Comparison of ENCODE assay signal across 17 cellular contexts in the genomic region with DNA sequence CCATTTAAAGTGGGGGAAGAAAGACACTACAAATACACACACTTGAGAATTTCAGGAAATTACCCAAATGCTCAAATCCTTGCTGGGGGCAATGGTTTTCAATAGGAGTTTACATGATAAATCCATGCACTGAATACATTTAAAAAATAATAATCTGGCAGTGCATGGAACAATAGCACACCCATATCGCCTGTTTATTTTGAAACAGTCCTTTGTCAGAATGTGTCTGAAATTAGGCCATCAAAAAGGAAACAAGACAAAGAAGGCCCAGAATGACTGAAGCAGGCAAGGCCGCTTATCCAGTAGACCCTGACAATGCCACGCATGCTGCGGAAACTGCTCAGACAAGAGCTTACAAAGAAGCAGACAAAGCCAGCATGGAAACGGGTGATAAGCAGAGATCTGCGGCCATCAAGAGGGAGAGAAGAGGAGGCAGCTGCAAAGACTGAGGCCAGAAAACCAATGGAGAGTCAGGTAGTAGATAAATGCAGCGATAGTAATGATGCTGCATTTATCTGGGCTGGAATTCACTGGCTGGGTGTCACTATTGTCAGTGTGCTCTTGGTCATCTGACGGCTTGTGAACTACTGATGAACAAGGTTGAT.
A peak's percentile ranks its signal among the peaks of the same experiment; 100 is the strongest.
DNase-seq lines count a peak whose midpoint lies in the region; ATAC-seq and TF ChIP-seq lines count a peak whose summit lies in the region.
"Had no signal": no experiment of that assay in that cellular context is flagged by ENCODE, and none has a peak within 500 bp of the region (broad histone marks: within the 10 kb centered on the region; RNA-seq: fewer than 3 reads in every experiment).

No MANE protein-coding gene starts in this region.

- intact Hi-C loops in posterior vena cava (cut with DNase I), result no loop called here

- H3K4me1 Mint-ChIP-seq in GM23338 (peaks cover 13% of the 10 kb centered on the region), brain (peaks cover 69% of the 10 kb centered on the region)
- H3K4me1 Mint-ChIP-seq: B cell; CD4-positive, alpha-beta memory T cell had no signal

- H3K23ac ChIP-seq in trophoblast cell (ENCODE audit: low read length), result no peak overlapping the region

- H3K36me3 ChIP-seq in GM23338 (ENCODE audit: insufficient read depth) (no peaks in the 10 kb centered on the region), SJSA1 (no peaks in the 10 kb centered on the region), trophoblast cell (ENCODE audit: control insufficient read depth in 1 of 2, insufficient read depth in 2 of 2, low read length in 2 of 2) (no peaks in the 10 kb centered on the region)

- H3K4me3 Mint-ChIP-seq in GM23338 (no peak overlapping the region), brain (peak overlapping the region in 1 of 5 experiments; percentile 6)
- H3K4me3 Mint-ChIP-seq: B cell; CD4-positive, alpha-beta memory T cell had no signal

- no peak overlapping the region for H4K8ac ChIP-seq in trophoblast cell (ENCODE audit: low read depth, low read length)

- ATAC-seq in GM23338, result no peak

- no peak overlapping the region for H3K14ac ChIP-seq in trophoblast cell (ENCODE audit: low read length)

- H3K79me1 ChIP-seq in trophoblast cell (ENCODE audit: low read length), result no peaks in the 10 kb centered on the region

- H4K12ac ChIP-seq in trophoblast cell (ENCODE audit: low read depth, low read length), result no peak overlapping the region

- no peaks in the 10 kb centered on the region for H3K36me3 Mint-ChIP-seq in GM23338 (ENCODE audit: low read depth)
- no peaks in the 10 kb centered on the region for H3K36me3 Mint-ChIP-seq in brain
- H3K36me3 Mint-ChIP-seq: CD4-positive, alpha-beta memory T cell had no signal

- no peak overlapping the region for H3K4ac ChIP-seq in trophoblast cell (ENCODE audit: low read depth, low read length)

- H3K9me3 ChIP-seq in SJSA1 (replicated peaks), result no peaks in the 10 kb centered on the region
- no peaks in the 10 kb centered on the region for H3K9me3 ChIP-seq in trophoblast cell (ENCODE audit: insufficient read depth, low read depth, low read length)

- H3K9ac ChIP-seq in trophoblast cell (ENCODE audit: low read length), result no peak overlapping the region

- no peak overlapping the region for H3K4me2 ChIP-seq in GM23338
- H3K4me2 ChIP-seq in trophoblast cell (ENCODE audit: low read length), result no peak overlapping the region

- no peak overlapping the region for H2BK12ac ChIP-seq in trophoblast cell (ENCODE audit: low read length)

- H4K20me1 ChIP-seq in GM23338 (replicated peaks; ENCODE audit: insufficient read depth), result no peaks in the 10 kb centered on the region

- H2BK120ac ChIP-seq in trophoblast cell (ENCODE audit: insufficient read depth, low read length, poor library complexity), result no peak overlapping the region

- H3K4me3 ChIP-seq in GM23338 (no peak overlapping the region), SJSA1 (no peak overlapping the region), trophoblast cell (ENCODE audit: low read depth, low read length) (no peak overlapping the region)

- no peak overlapping the region for H2AK5ac ChIP-seq in trophoblast cell (ENCODE audit: low read length)

- no peaks in the 10 kb centered on the region for H3F3A ChIP-seq in GM23338 (replicated peaks; ENCODE audit: low read depth)

- H3K27me3 Mint-ChIP-seq in GM23338 (ENCODE audit: insufficient read depth, low read depth, poor library complexity), result peaks cover 5% of the 10 kb centered on the region
- H3K27me3 Mint-ChIP-seq in brain, result peaks cover 5% of the 10 kb centered on the region

- no peak overlapping the region for H3K18ac ChIP-seq in trophoblast cell (ENCODE audit: low read length)

- H3K27ac ChIP-seq in GM23338 (ENCODE audit: low read depth), result no peak overlapping the region
- H3K27ac ChIP-seq in SJSA1, result peak overlapping the region; percentile 54
- H3K27ac ChIP-seq in trophoblast cell (ENCODE audit: low read depth, low read length), result no peak overlapping the region

- H3K79me2 ChIP-seq in GM23338 (replicated peaks; ENCODE audit: insufficient read depth) (no peaks in the 10 kb centered on the region), trophoblast cell (ENCODE audit: control insufficient read depth, insufficient read depth, low read length, poor library complexity) (no peaks in the 10 kb centered on the region)

- H3K9me3 Mint-ChIP-seq in GM23338 (no peaks in the 10 kb centered on the region; the same call in 2 of the 3 replicates), brain (peaks cover 0 to 3% (median 0%) of the 10 kb centered on the region in 5 experiments)
- H3K9me3 Mint-ChIP-seq: CD4-positive, alpha-beta memory T cell had no signal

- H3K4me1 ChIP-seq in GM23338 (ENCODE audit: insufficient read depth), result peaks cover 20% of the 10 kb centered on the region
- H3K4me1 ChIP-seq in SJSA1 (replicated peaks), result peaks cover 55% of the 10 kb centered on the region
- H3K4me1 ChIP-seq in trophoblast cell (ENCODE audit: control insufficient read depth in 1 of 2, insufficient read depth in 2 of 2, low read length in 2 of 2), result no peaks in the 10 kb centered on the region

- DNase-seq in GM23338 (ENCODE audit: low spot score) (no peak), SJSA1 (ENCODE audit: low read depth in 1 of 2, low spot score in 2 of 2) (peak; percentile 50 to 52), trophoblast cell (no peak), SIG-M5 treated with dmso at 0.1 percent for 504 hours (lab: John Stamatoyannopoulos, UW; ENCODE audit: unreplicated experiment) (no peak), posterior vena cava (ENCODE audit: low spot score) (no peak), NCI-H2171 (lab: John Stamatoyannopoulos, UW) (no peak)
- no peak for DNase-seq in activated naive CD4-positive, alpha-beta T cell (lab: John Stamatoyannopoulos, UW)
- DNase-seq: CD4-positive, alpha-beta memory T cell; DND-41; GDM1; KG1; NCI-H1092 treated with DMSO at 0.1 percent for 48 hours; NCI-H1694; NCI-H524; RPMI8226 had no signal

- WGBS in trophoblast cell (ENCODE audit: extremely low coverage, insufficient coverage, insufficient read length), result no CpG with 5 or more reads among the region's 8 CpGs

- H3K27ac Mint-ChIP-seq in GM23338 (no peak overlapping the region; the same call in 1 of the 2 replicates), brain (peak overlapping the region; percentile 60 to 89 (median 88))
- H3K27ac Mint-ChIP-seq: B cell; CD4-positive, alpha-beta memory T cell had no signal

- no peak overlapping the region for H4K91ac ChIP-seq in trophoblast cell (ENCODE audit: low read depth, low read length)

- H3K27me3 ChIP-seq in GM23338 (ENCODE audit: insufficient read depth), result no peaks in the 10 kb centered on the region
- no peaks in the 10 kb centered on the region for H3K27me3 ChIP-seq in SJSA1 (replicated peaks)
- no peaks in the 10 kb centered on the region for H3K27me3 ChIP-seq in trophoblast cell (ENCODE audit: insufficient read depth, low read length)

- H2BK5ac ChIP-seq in trophoblast cell (ENCODE audit: low read depth, low read length, poor library complexity), result no peak overlapping the region

- peak overlapping the region; percentile 75 for H2AFZ ChIP-seq in GM23338
- peak overlapping the region; percentile 41 for H2AFZ ChIP-seq in trophoblast cell (ENCODE audit: insufficient read depth, low read length, poor library complexity)

- TF ChIP-seq CTCF in GM23338 (conservative IDR thresholded peaks at IDR 0.05; ENCODE audit: low read depth in 2 of 2) (no peak), brain (conservative IDR thresholded peaks at IDR 0.05) (no peak)

- H3K9me2 ChIP-seq in GM23338 (ENCODE audit: insufficient read depth), result no peaks in the 10 kb centered on the region

TF ChIP-seq in GM23338, 12 proteins besides CTCF, POLR2A, EP300 and RAD21:
- TF ChIP-seq STAT1 (IDR thresholded peaks at IDR 0.05; ENCODE audit: unreplicated experiment) (no peak), POLR2AphosphoS5 (IDR thresholded peaks at IDR 0.05; ENCODE audit: low read depth) (no peak), ZNF331 (CRISPR knock-in tag; IDR thresholded peaks at IDR 0.05; ENCODE audit: low read depth) (no peak), CREB1 (CRISPR knock-in tag; IDR thresholded peaks at IDR 0.05; ENCODE audit: low read depth) (no peak), ZNF114 (CRISPR knock-in tag; IDR thresholded peaks at IDR 0.05) (no peak), EZH2 (IDR thresholded peaks at IDR 0.05; ENCODE audit: low read depth, unreplicated experiment) (no peak), EZH2phosphoT487 (IDR thresholded peaks at IDR 0.05; ENCODE audit: unreplicated experiment) (no peak)
- TF ChIP-seq, protein P1, sequence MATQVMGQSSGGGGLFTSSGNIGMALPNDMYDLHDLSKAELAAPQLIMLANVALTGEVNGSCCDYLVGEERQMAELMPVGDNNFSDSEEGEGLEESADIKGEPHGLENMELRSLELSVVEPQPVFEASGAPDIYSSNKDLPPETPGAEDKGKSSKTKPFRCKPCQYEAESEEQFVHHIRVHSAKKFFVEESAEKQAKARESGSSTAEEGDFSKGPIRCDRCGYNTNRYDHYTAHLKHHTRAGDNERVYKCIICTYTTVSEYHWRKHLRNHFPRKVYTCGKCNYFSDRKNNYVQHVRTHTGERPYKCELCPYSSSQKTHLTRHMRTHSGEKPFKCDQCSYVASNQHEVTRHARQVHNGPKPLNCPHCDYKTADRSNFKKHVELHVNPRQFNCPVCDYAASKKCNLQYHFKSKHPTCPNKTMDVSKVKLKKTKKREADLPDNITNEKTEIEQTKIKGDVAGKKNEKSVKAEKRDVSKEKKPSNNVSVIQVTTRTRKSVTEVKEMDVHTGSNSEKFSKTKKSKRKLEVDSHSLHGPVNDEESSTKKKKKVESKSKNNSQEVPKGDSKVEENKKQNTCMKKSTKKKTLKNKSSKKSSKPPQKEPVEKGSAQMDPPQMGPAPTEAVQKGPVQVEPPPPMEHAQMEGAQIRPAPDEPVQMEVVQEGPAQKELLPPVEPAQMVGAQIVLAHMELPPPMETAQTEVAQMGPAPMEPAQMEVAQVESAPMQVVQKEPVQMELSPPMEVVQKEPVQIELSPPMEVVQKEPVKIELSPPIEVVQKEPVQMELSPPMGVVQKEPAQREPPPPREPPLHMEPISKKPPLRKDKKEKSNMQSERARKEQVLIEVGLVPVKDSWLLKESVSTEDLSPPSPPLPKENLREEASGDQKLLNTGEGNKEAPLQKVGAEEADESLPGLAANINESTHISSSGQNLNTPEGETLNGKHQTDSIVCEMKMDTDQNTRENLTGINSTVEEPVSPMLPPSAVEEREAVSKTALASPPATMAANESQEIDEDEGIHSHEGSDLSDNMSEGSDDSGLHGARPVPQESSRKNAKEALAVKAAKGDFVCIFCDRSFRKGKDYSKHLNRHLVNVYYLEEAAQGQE (IDR thresholded peaks at IDR 0.05; ENCODE audit: unreplicated experiment), result no peak
- TF ChIP-seq, protein P2, sequence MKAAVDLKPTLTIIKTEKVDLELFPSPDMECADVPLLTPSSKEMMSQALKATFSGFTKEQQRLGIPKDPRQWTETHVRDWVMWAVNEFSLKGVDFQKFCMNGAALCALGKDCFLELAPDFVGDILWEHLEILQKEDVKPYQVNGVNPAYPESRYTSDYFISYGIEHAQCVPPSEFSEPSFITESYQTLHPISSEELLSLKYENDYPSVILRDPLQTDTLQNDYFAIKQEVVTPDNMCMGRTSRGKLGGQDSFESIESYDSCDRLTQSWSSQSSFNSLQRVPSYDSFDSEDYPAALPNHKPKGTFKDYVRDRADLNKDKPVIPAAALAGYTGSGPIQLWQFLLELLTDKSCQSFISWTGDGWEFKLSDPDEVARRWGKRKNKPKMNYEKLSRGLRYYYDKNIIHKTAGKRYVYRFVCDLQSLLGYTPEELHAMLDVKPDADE (IDR thresholded peaks at IDR 0.05), result no peak

Comparison
In these comparisons a context has a peak if more than half of its experiments do, and no peak if none do; other contexts are left out.
1. DNase-seq: peak in SJSA1 (2 of 2); none in GM23338 (single experiment), trophoblast cell (0 of 2), activated naive CD4-positive, alpha-beta T cell (0 of 4), SIG-M5 treated with dmso at 0.1 percent for 504 hours (single experiment), posterior vena cava (single experiment) and NCI-H2171 (single experiment).